Comparison of ENCODE assay signal across 2 cellular contexts in genomic region chr3:38320638-38321037, GRCh38. TPM values are rescaled to one million over a fixed set of nuclear protein-coding genes. Genes with fewer than 3 reads are reported as not detected.
"Had no signal": no experiment of that assay in that cellular context is flagged by ENCODE, and none has a peak within 500 bp of the region (broad histone marks: within the 10 kb centered on the region; RNA-seq: fewer than 3 reads in every experiment).

No MANE protein-coding gene starts in this region.

RNA-seq across cellular contexts. Expression of gene SLC22A14, which starts 38.5 kb away (rescaled TPM):
- total RNA-seq: LHCN-M2, M059J had no signal

RNA-seq across cellular contexts. Expression of gene SLC22A13, which starts 55.0 kb away (rescaled TPM):
- total RNA-seq: M059J had no signal
